9 cellular contexts compared by ENCODE assay signal in the genomic region with DNA sequence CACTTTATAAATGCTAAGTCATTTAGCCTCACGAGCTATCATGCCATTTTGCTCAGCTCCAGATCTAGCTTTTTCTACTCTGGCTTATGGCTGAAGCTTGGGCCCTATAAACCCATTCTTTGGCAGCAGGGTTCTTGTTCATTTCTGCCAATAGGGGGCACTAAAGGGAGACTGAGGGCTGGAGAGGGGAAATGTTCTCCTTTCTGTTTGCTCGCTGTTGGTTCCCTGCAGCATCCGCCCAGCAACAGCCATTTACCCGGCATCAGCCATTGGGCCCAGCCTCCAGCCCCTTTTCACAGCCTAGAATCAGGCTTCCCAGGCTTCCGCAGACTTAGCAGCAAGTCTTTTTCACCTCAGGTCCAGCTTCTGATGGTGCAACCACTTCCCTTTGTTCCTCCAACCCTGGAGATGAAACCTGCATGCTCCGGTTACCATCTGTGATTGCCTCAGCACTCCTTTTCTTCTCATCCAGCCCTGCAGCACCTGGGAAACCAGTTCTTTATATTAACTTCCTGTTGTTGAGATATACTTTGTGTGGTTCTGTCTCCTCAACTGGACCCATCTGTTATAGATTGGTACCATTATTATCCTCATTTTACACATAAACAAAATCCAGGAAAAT. TPM values are rescaled to one million over a fixed set of nuclear protein-coding genes. Genes with fewer than 3 reads are reported as not detected.
DNase-seq lines count a peak whose midpoint lies in the region; ATAC-seq, FAIRE-seq and TF ChIP-seq lines count a peak whose summit lies in the region.
"Had no signal": no experiment of that assay in that cellular context is flagged by ENCODE, and none has a peak within 500 bp of the region (broad histone marks: within the 10 kb centered on the region; RNA-seq: fewer than 3 reads in every experiment).

No MANE protein-coding gene starts in this region.

- TF ChIP-seq POLR2A in HCT116 (IDR thresholded peaks at IDR 0.05; ENCODE audit: borderline replicate concordance, extremely low read depth, insufficient read depth, insufficient read length) (no peak), body of pancreas (IDR thresholded peaks at IDR 0.05) (no peak)

- no peak for FAIRE-seq in keratinocyte (lab: Jason Lieb, UNC)

- TF ChIP-seq CTCF in HCT116 (IDR thresholded peaks at IDR 0.05 in 2 of 3, conservative IDR thresholded peaks at IDR 0.05 in 1 of 3; ENCODE audit: borderline replicate concordance in 1 of 3, insufficient read depth in 1 of 3, low read depth in 2 of 3, low read length in 2 of 3) (peak; percentile 45 to 67 (median 63); a peak in 5 of 6 replicates), SK-N-SH (IDR thresholded peaks at IDR 0.05) (peak; percentile 58), keratinocyte (optimal IDR thresholded peaks at IDR 0.05 in 1 of 3, IDR thresholded peaks at IDR 0.05 in 1 of 3, conservative IDR thresholded peaks at IDR 0.05 in 1 of 3; ENCODE audit: extremely low read depth in 1 of 3, insufficient read depth in 2 of 3, low read length in 3 of 3) (peak; percentile 34 to 47 (median 44)), body of pancreas (IDR thresholded peaks at IDR 0.05) (peak in 3 of 7 experiments; percentile 6 to 22 (median 14))

- no peaks in the 10 kb centered on the region for H3K9me2 ChIP-seq in HCT116 (ENCODE audit: insufficient read depth)
- no peaks in the 10 kb centered on the region for H3K9me2 ChIP-seq in SK-N-SH

- TF ChIP-seq RAD21 in HCT116 (IDR thresholded peaks at IDR 0.05; ENCODE audit: low read depth) = peak; percentile 62
- 0 out of 2 replicates have a peak, but pooled peaks have one; percentile 6 for TF ChIP-seq RAD21 in SK-N-SH (IDR thresholded peaks at IDR 0.05; ENCODE audit: low read length)

- H3K79me2 ChIP-seq in HCT116 (ENCODE audit: insufficient read depth, low read length) (no peaks in the 10 kb centered on the region), SK-N-SH (ENCODE audit: insufficient read depth) (no peaks in the 10 kb centered on the region), keratinocyte (ENCODE audit: control insufficient read depth, insufficient read depth, low read length) (no peaks in the 10 kb centered on the region)

- POLR2A ChIA-PET in HCT116 (lab: Charles Lee) = no interaction called here
- POLR2A ChIA-PET in SK-N-SH (lab: Yijun Ruan, JAX) = no interaction called here

- CTCF ChIA-PET in HCT116 (lab: Charles Lee) = interaction anchor here (1.0 to 1.6 kb wide), 7 partner anchors 8 to 103 kb away, joined by 3 to 6 read pairs (median 3); no protein-coding TSS in a partner anchor
- CTCF ChIA-PET in SK-N-SH (lab: Yijun Ruan, JAX) = interaction anchor here (0.6 to 1.4 kb wide), 3 partner anchors 32 to 83 kb away, joined by 3 to 5 read pairs (median 3); no protein-coding TSS in a partner anchor

- no peak overlapping the region for H3K4me3 ChIP-seq in HCT116 (replicated peaks in 1 of 2; ENCODE audit: low read depth in 1 of 2, low read length in 2 of 2)
- no peak overlapping the region for H3K4me3 ChIP-seq in SK-N-SH (ENCODE audit: low read depth in 2 of 2, low read length in 1 of 2)
- no peak overlapping the region for H3K4me3 ChIP-seq in keratinocyte (ENCODE audit: control insufficient read depth in 2 of 3, extremely low read depth in 1 of 3, insufficient read depth in 2 of 3, low read depth in 1 of 3, low read length in 3 of 3)
- no peak overlapping the region for H3K4me3 ChIP-seq in body of pancreas

- H3K4me2 ChIP-seq in HCT116 (ENCODE audit: low read length) (no peak overlapping the region), SK-N-SH (no peak overlapping the region), keratinocyte (ENCODE audit: control insufficient read depth, extremely low read depth, insufficient read depth, low read depth, low read length) (no peak overlapping the region)

- 91% methylated on average over 6 of the region's 6 CpGs for WGBS in SK-N-SH (ENCODE audit: low lambda C conversion rate)
- WGBS in body of pancreas, 2 donors = 94 to 97% methylated on average over 6 of the region's 6 CpGs

- RAD21 ChIA-PET in HCT116 (lab: Charles Lee; ENCODE audit: low non-redundant PET in 1 of 2, low total read pairs in 2 of 2, uncharacterized antibody in 2 of 2, unreplicated experiment in 2 of 2) = no interaction called here

- no peaks in the 10 kb centered on the region for H3K9me1 ChIP-seq in keratinocyte (ENCODE audit: control insufficient read depth, extremely low read depth, insufficient read depth, low read length)

- peaks cover 23% of the 10 kb centered on the region for H3F3A ChIP-seq in SK-N-SH (replicated peaks; ENCODE audit: insufficient read depth)

- H2AFZ ChIP-seq in HCT116 (ENCODE audit: low read depth, low read length, poor library complexity, severe bottlenecking) (no peak overlapping the region), SK-N-SH (ENCODE audit: low read depth) (no peak overlapping the region), keratinocyte (ENCODE audit: control insufficient read depth, low read length) (no peak overlapping the region)

- H3K27ac ChIP-seq in HCT116 (ENCODE audit: low read depth, low read length) = no peak overlapping the region
- H3K27ac ChIP-seq in SK-N-SH (ENCODE audit: low read depth in 2 of 2, low read length in 1 of 2) = no peak overlapping the region
- H3K27ac ChIP-seq in keratinocyte (ENCODE audit: control insufficient read depth, insufficient read depth, low read length) = no peak overlapping the region
- no peak overlapping the region for H3K27ac ChIP-seq in body of pancreas

- intact Hi-C loops in HCT116 (cut with micrococcal nuclease) = loop anchor here (2.0 to 5.0 kb wide), 2 partner anchors 126 to 220 kb away; partner anchors contain the start of gene PRSS23
- intact Hi-C loops in body of pancreas (cut with DNase I) = no loop called here

- ATAC-seq in HCT116 (peak; percentile 73), body of pancreas (no peak)

- no peak overlapping the region for H3K9ac ChIP-seq in HCT116 (ENCODE audit: low read length)
- no peak overlapping the region for H3K9ac ChIP-seq in SK-N-SH
- no peak overlapping the region for H3K9ac ChIP-seq in keratinocyte (ENCODE audit: control insufficient read depth, extremely low read depth, insufficient read depth, low read length)

- H3K9me3 ChIP-seq in HCT116 (ENCODE audit: control insufficient read depth in 1 of 2, insufficient read depth in 1 of 2, low read depth in 1 of 2, low read length in 2 of 2) = no peaks in the 10 kb centered on the region
- H3K9me3 ChIP-seq in SK-N-SH = no peaks in the 10 kb centered on the region
- H3K9me3 ChIP-seq in keratinocyte (ENCODE audit: control insufficient read depth, low read depth, low read length) = no peaks in the 10 kb centered on the region
- no peaks in the 10 kb centered on the region for H3K9me3 ChIP-seq in body of pancreas

- BruUV-seq in HCT116 (replicated peaks; lab: Mats Ljungman, UMichigan) = no TSS peak

- dilution Hi-C loops in keratinocyte (cut with MboI; ENCODE audit: extremely low pct_ligation_motif_present, low sequenced_read_pairs) = no loop called here

- no peak for TF ChIP-seq EP300 in SK-N-SH (IDR thresholded peaks at IDR 0.05; ENCODE audit: borderline replicate concordance in 1 of 2, low read depth in 1 of 2, low read length in 1 of 2)

- DNase-seq in CD1c-positive myeloid dendritic cell (ENCODE audit: extremely low spot score) (peak; percentile 18), HCT116 (ENCODE audit: low read depth, low spot score) (peak; percentile 33), SK-N-SH (peak; percentile 22), keratinocyte (ENCODE audit: low read depth, low spot score) (no peak), body of pancreas (no peak), DMS79 treated with DMSO at 0.1 percent for 48 hours (lab: John Stamatoyannopoulos, UW) (no peak), SHP77 treated with DMSO at 0.1 percent for 48 hours (lab: John Stamatoyannopoulos, UW) (no peak)
- no peak for DNase-seq in NK-92 treated with Interleukin-12 subunit alpha and Interleukin-12 subunit beta, amount 100 ng/mL, for 24 hours (lab: John Stamatoyannopoulos, UW)
- DNase-seq: occipital lobe had no signal

- H3K36me3 ChIP-seq in HCT116 (ENCODE audit: control insufficient read depth in 1 of 2, insufficient read depth in 2 of 2, low read length in 2 of 2) (no peaks in the 10 kb centered on the region), SK-N-SH (replicated peaks in 1 of 2; ENCODE audit: control insufficient read depth in 1 of 2, insufficient read depth in 2 of 2, low read length in 1 of 2) (no peaks in the 10 kb centered on the region), keratinocyte (ENCODE audit: control insufficient read depth in 2 of 2, extremely low read depth in 1 of 2, insufficient read depth in 2 of 2, low read length in 2 of 2) (no peaks in the 10 kb centered on the region), body of pancreas (replicated peaks in 1 of 2; ENCODE audit: insufficient read depth in 1 of 2, low read depth in 2 of 2) (no peaks in the 10 kb centered on the region)

- H4K20me1 ChIP-seq in HCT116 (ENCODE audit: insufficient read depth) (no peaks in the 10 kb centered on the region), SK-N-SH (ENCODE audit: insufficient read depth) (no peaks in the 10 kb centered on the region), keratinocyte (ENCODE audit: control insufficient read depth, extremely low read depth, insufficient read depth, low read length) (no peaks in the 10 kb centered on the region)

- H3K27me3 ChIP-seq in HCT116 (ENCODE audit: insufficient read depth, low read length) (no peaks in the 10 kb centered on the region), SK-N-SH (ENCODE audit: insufficient read depth) (no peaks in the 10 kb centered on the region), keratinocyte (ENCODE audit: control insufficient read depth, extremely low read depth, insufficient read depth, low read length) (no peaks in the 10 kb centered on the region), body of pancreas (no peaks in the 10 kb centered on the region)

- H3K4me1 ChIP-seq in HCT116 (ENCODE audit: control insufficient read depth in 1 of 2, insufficient read depth in 2 of 2, low read length in 2 of 2) = peaks cover 0 to 3% of the 10 kb centered on the region in 2 experiments; a peak in 3 of 4 replicates
- H3K4me1 ChIP-seq in SK-N-SH (ENCODE audit: control insufficient read depth in 1 of 2, insufficient read depth in 2 of 2, low read depth in 1 of 2, low read length in 1 of 2) = peaks cover 8 to 12% of the 10 kb centered on the region in 2 experiments; a peak in 3 of 4 replicates
- H3K4me1 ChIP-seq in keratinocyte (ENCODE audit: control insufficient read depth, extremely low read depth, insufficient read depth, low read length) = peaks cover 2% of the 10 kb centered on the region
- H3K4me1 ChIP-seq in body of pancreas = peaks cover 22% of the 10 kb centered on the region

RNA-seq across cellular contexts. Expression of gene ME3, which starts 4.2 kb away (rescaled TPM):
- total RNA-seq in HCT116 (2021; ENCODE audit: unreplicated experiment) (0.30 TPM), body of pancreas (10 to 100 TPM; 20.8 to 54.7 TPM)
- polyA plus RNA-seq in HCT116 (2012) = 0.10 and 0.11 TPM in 2 replicates
- polyA plus RNA-seq in SK-N-SH (2012; rRNA removed) (22.0 and 25.5 TPM in 2 replicates), keratinocyte (1.0 to 1.6 TPM (median 1.1 TPM) in 3 replicates)
- polyA plus RNA-seq in SK-N-SH (2012; cell fraction: cytosol; rRNA removed) = 6.5 and 11.4 TPM in 2 replicates
- polyA plus RNA-seq in SK-N-SH (2012; cell fraction: nucleus; rRNA removed) = 106 and 111 TPM in 2 replicates
- polyA plus RNA-seq in keratinocyte (2011; ENCODE audit: low read depth) = 0.39 TPM
- 0.52 and 1.6 TPM in 2 replicates for polyA plus RNA-seq in keratinocyte (2011; cell fraction: cytosol; rRNA removed)
- polyA plus RNA-seq in keratinocyte (2011; cell fraction: nucleus; rRNA removed) = 2.4 and 2.5 TPM in 2 replicates
- polyA plus RNA-seq in keratinocyte (2012; ENCODE audit: low replicate concordance) = 0.85 and 1.3 TPM in 2 replicates
- polyA minus RNA-seq in keratinocyte = 1.6 to 7.9 TPM (median 4.8 TPM) in 3 replicates
- polyA minus RNA-seq in keratinocyte (2011; cell fraction: cytosol; rRNA and poly(A)+ RNA removed) = 1.2 TPM
- 2.8 and 4.0 TPM in 2 replicates for polyA minus RNA-seq in keratinocyte (2011; cell fraction: nucleus; rRNA and poly(A)+ RNA removed)

Comparison
In these comparisons a context has a peak if more than half of its experiments do, and no peak if none do; other contexts are left out.
1. DNase-seq: peak in CD1c-positive myeloid dendritic cell (single experiment), HCT116 (single experiment) and SK-N-SH (single experiment); none in keratinocyte (single experiment), body of pancreas (0 of 4), DMS79 treated with DMSO at 0.1 percent for 48 hours (single experiment), SHP77 treated with DMSO at 0.1 percent for 48 hours (single experiment) and NK-92 treated with Interleukin-12 subunit alpha and Interleukin-12 subunit beta, amount 100 ng/mL, for 24 hours (single experiment).
2. RNA of gene ME3, which starts 4.2 kb away (total RNA-seq): 20.8 to 54.7 TPM in body of pancreas; 0.30 TPM in HCT116 (single experiment); every median in the first group is over 10 times any median in the second.